Comparison of ENCODE assay signal across 14 cellular contexts in genomic region chr1:2045468-2046224, GRCh38. TPM values are rescaled to one million over a fixed set of nuclear protein-coding genes. Genes with fewer than 3 reads are reported as not detected.
DNase-seq lines count a peak whose midpoint lies in the region; ATAC-seq and TF ChIP-seq lines count a peak whose summit lies in the region.
"Had no signal": no experiment of that assay in that cellular context is flagged by ENCODE, and none has a peak within 500 bp of the region (broad histone marks: within the 10 kb centered on the region; RNA-seq: fewer than 3 reads in every experiment).

No MANE protein-coding gene starts in this region.

- TF ChIP-seq CTCF in Peyer's patch (IDR thresholded peaks at IDR 0.05) (no peak), MCF 10A (IDR thresholded peaks at IDR 0.05; ENCODE audit: unreplicated experiment) (no peak)

- H3K36me3 Mint-ChIP-seq in natural killer cell treated with Interleukin-12 subunit alpha and Interleukin-12 subunit beta and Interleukin-15 and Interleukin-18, amount 100 ng/mL, for 72 hours, result no peaks in the 10 kb centered on the region
- peaks cover 11% of the 10 kb centered on the region for H3K36me3 Mint-ChIP-seq in MCF 10A (ENCODE audit: insufficient read depth, unreplicated experiment)
- H3K36me3 Mint-ChIP-seq: activated naive CD4-positive, alpha-beta T cell treated with anti-CD3 and anti-CD28 coated beads, Interleukin-2, amount 10 ng/mL, durations not matched to agents 7 days and 5 days had no signal

- H3K27me3 ChIP-seq in Peyer's patch (no peaks in the 10 kb centered on the region), duodenal mucosa (ENCODE audit: control insufficient read depth in 1 of 2, insufficient read depth in 2 of 2, low read length in 2 of 2) (no peaks in the 10 kb centered on the region)

- H3K9me3 ChIP-seq in Peyer's patch, result no peaks in the 10 kb centered on the region
- H3K9me3 ChIP-seq in duodenal mucosa (ENCODE audit: control insufficient read depth in 1 of 2, low read length in 2 of 2), result no peaks in the 10 kb centered on the region
- H3K9me3 ChIP-seq: HAP-1 had no signal

- H3K4me3 ChIP-seq in Peyer's patch, result peak overlapping the region in 2 of 4 donors; percentile 37 to 45
- no peak overlapping the region for H3K4me3 ChIP-seq in duodenal mucosa (ENCODE audit: low read depth in 1 of 2, low read length in 2 of 2)
- H3K4me3 ChIP-seq: HAP-1, PC-9 had no signal

- BruUV-seq in MCF 10A (replicated peaks; lab: Mats Ljungman, UMichigan), result no TSS peak

- intact Hi-C loops in MCF 10A (cut with micrococcal nuclease), result loop anchor here (1.0 kb wide), 2 partner anchors 85 to 101 kb away; no protein-coding TSS in a partner anchor

- peaks cover 21 to 23% of the 10 kb centered on the region in 2 donors for H3K4me1 Mint-ChIP-seq in natural killer cell treated with Interleukin-12 subunit alpha and Interleukin-12 subunit beta and Interleukin-15 and Interleukin-18, amount 100 ng/mL, for 72 hours (ENCODE audit: low read depth in 2 of 2)
- peaks cover 5% of the 10 kb centered on the region for H3K4me1 Mint-ChIP-seq in MCF 10A (ENCODE audit: insufficient read depth, unreplicated experiment)

- DNase-seq in G401 (ENCODE audit: low spot score) (peak; percentile 18), Peyer's patch (no peak), UCSD-AML1 (lab: John Stamatoyannopoulos, UW; ENCODE audit: unreplicated experiment) (no peak), MCF 10A (ENCODE audit: unreplicated experiment) (no peak), NCI-H187 (lab: John Stamatoyannopoulos, UW) (no peak)
- DNase-seq in natural killer cell treated with Interleukin-12 subunit alpha and Interleukin-12 subunit beta and Interleukin-15 and Interleukin-18, amount 100 ng/mL, for 72 hours (ENCODE audit: low spot score), result no peak

- H3K9ac ChIP-seq in duodenal mucosa (ENCODE audit: low read depth in 1 of 2, low read length in 2 of 2), result peak overlapping the region; percentile 36 to 51

- CTCF ChIA-PET in MCF 10A (lab: Yijun Ruan, JAX), result interaction anchor here (0.6 to 5.2 kb wide), 22 partner anchors 9 to 517 kb away, joined by 3 to 129 read pairs (median 5); partner anchors contain the start of genes CALML6 and GABRD

- POLR2A ChIA-PET in MCF 10A (lab: Yijun Ruan, JAX), result no interaction called here

- peaks cover 15 to 16% of the 10 kb centered on the region in 2 donors for H3K27me3 Mint-ChIP-seq in natural killer cell treated with Interleukin-12 subunit alpha and Interleukin-12 subunit beta and Interleukin-15 and Interleukin-18, amount 100 ng/mL, for 72 hours
- H3K27me3 Mint-ChIP-seq in MCF 10A (ENCODE audit: insufficient read depth, unreplicated experiment), result no peaks in the 10 kb centered on the region

- H3K4me3 Mint-ChIP-seq in natural killer cell treated with Interleukin-12 subunit alpha and Interleukin-12 subunit beta and Interleukin-15 and Interleukin-18, amount 100 ng/mL, for 72 hours, result peak overlapping the region; percentile 69
- no peak overlapping the region for H3K4me3 Mint-ChIP-seq in MCF 10A (ENCODE audit: unreplicated experiment)
- H3K4me3 Mint-ChIP-seq: activated naive CD4-positive, alpha-beta T cell treated with anti-CD3 and anti-CD28 coated beads, Interleukin-2, amount 10 ng/mL, durations not matched to agents 7 days and 5 days; nephron progenitor cell had no signal

- H3K9me3 Mint-ChIP-seq in natural killer cell treated with Interleukin-12 subunit alpha and Interleukin-12 subunit beta and Interleukin-15 and Interleukin-18, amount 100 ng/mL, for 72 hours, result no peaks in the 10 kb centered on the region
- H3K9me3 Mint-ChIP-seq in MCF 10A (ENCODE audit: unreplicated experiment), result no peaks in the 10 kb centered on the region
- H3K9me3 Mint-ChIP-seq: activated naive CD4-positive, alpha-beta T cell treated with anti-CD3 and anti-CD28 coated beads, Interleukin-2, amount 10 ng/mL, durations not matched to agents 7 days and 5 days; dendritic cell treated with granulocyte-macrophage colony-stimulating factor and Interleukin-4, amounts not matched to agents 40 ng/mL and 50 ng/mL, for 4 days; nephron progenitor cell had no signal

- no peak for ATAC-seq in natural killer cell treated with Interleukin-12 subunit alpha and Interleukin-12 subunit beta and Interleukin-15 and Interleukin-18, amount 100 ng/mL, for 72 hours
- ATAC-seq in GM18511 (IDR thresholded peaks at IDR 0.05; ENCODE audit: unreplicated experiment), result no peak

- peak overlapping the region in 3 of 4 donors; percentile 66 to 95 (median 93) for H3K27ac ChIP-seq in Peyer's patch
- no peak overlapping the region for H3K27ac ChIP-seq in duodenal mucosa (ENCODE audit: low read depth, low read length)
- H3K27ac ChIP-seq: PC-9 had no signal

- H3K36me3 ChIP-seq in Peyer's patch, result no peaks in the 10 kb centered on the region
- H3K36me3 ChIP-seq in duodenal mucosa (ENCODE audit: control insufficient read depth in 1 of 2, insufficient read depth in 2 of 2, low read length in 2 of 2), result no peaks in the 10 kb centered on the region
- H3K36me3 ChIP-seq: HAP-1 had no signal

- in situ Hi-C loops in G401 (cut with HindIII; ENCODE audit: low sequenced_read_pairs), result loop anchor here (5.0 kb wide), 1 partner anchor 53 kb away; no protein-coding TSS in a partner anchor

- no peak overlapping the region for H3K27ac Mint-ChIP-seq in natural killer cell treated with Interleukin-12 subunit alpha and Interleukin-12 subunit beta and Interleukin-15 and Interleukin-18, amount 100 ng/mL, for 72 hours
- no peak overlapping the region for H3K27ac Mint-ChIP-seq in MCF 10A (ENCODE audit: low read depth, unreplicated experiment)
- H3K27ac Mint-ChIP-seq: dendritic cell treated with granulocyte-macrophage colony-stimulating factor and Interleukin-4, amounts not matched to agents 40 ng/mL and 50 ng/mL, for 4 days; nephron progenitor cell had no signal

- TF ChIP-seq POLR2A in Peyer's patch (IDR thresholded peaks at IDR 0.05), result no peak

- H3K4me1 ChIP-seq in Peyer's patch, result peaks cover 8 to 55% (median 17%) of the 10 kb centered on the region in 4 donors
- H3K4me1 ChIP-seq in duodenal mucosa (ENCODE audit: control insufficient read depth in 1 of 2, insufficient read depth in 2 of 2, low read length in 2 of 2), result peaks cover 38 to 56% of the 10 kb centered on the region in 2 donors

RNA-seq across cellular contexts. Expression of gene PRKCZ, which starts 4.6 kb away (rescaled TPM):
- total RNA-seq in G401 (2014; rRNA removed; shearing (Covaris generic)), result 96.8 and 107 TPM in 2 replicates
- total RNA-seq in Peyer's patch (100 to 1,000 TPM in 2 of 4 donors, 10 to 100 TPM in 2; 51.2 to 105 (median 93.6) TPM), MCF 10A (2022) (20.3 and 24.9 TPM in 2 replicates)
- 10 to 100 TPM; 10.8 to 13.2 TPM for total RNA-seq in natural killer cell treated with Interleukin-12 subunit alpha and Interleukin-12 subunit beta and Interleukin-15 and Interleukin-18, amount 100 ng/mL, for 72 hours

RNA-seq across cellular contexts. Expression of gene GABRD, which starts 26.5 kb away (rescaled TPM):
- total RNA-seq in G401 (2014; rRNA removed; shearing (Covaris generic)), result 1.1 and 1.2 TPM in 2 replicates
- total RNA-seq in Peyer's patch (not detected), MCF 10A (2022) (not detected in 2 replicates)
- not detected for total RNA-seq in natural killer cell treated with Interleukin-12 subunit alpha and Interleukin-12 subunit beta and Interleukin-15 and Interleukin-18, amount 100 ng/mL, for 72 hours
- total RNA-seq: PC-9; T-helper 1 cell treated with Interleukin-12 subunit alpha and Interleukin-12 subunit beta and Interleukin-4 antibody, amounts not matched to agents 30 ng/mL and 1 ng/mL, for 36 hours had no signal

RNA-seq across cellular contexts. Expression of gene CFAP74, which starts 42.1 kb away (rescaled TPM):
- not detected in 2 replicates for total RNA-seq in G401 (2014; rRNA removed; shearing (Covaris generic))
- total RNA-seq in Peyer's patch, result 1 to 10 TPM in 1 of 4 donors, under 1 TPM in 2, not detected in 1; 0.35 to 1.1 (median 0.83) TPM
- total RNA-seq in natural killer cell treated with Interleukin-12 subunit alpha and Interleukin-12 subunit beta and Interleukin-15 and Interleukin-18, amount 100 ng/mL, for 72 hours, result not detected
- total RNA-seq in MCF 10A (2022), result not detected in 2 replicates
- total RNA-seq: T-helper 1 cell treated with Interleukin-12 subunit alpha and Interleukin-12 subunit beta and Interleukin-4 antibody, amounts not matched to agents 30 ng/mL and 1 ng/mL, for 36 hours had no signal
